ENCODE assay signal across 9 cellular contexts in the genomic region with DNA sequence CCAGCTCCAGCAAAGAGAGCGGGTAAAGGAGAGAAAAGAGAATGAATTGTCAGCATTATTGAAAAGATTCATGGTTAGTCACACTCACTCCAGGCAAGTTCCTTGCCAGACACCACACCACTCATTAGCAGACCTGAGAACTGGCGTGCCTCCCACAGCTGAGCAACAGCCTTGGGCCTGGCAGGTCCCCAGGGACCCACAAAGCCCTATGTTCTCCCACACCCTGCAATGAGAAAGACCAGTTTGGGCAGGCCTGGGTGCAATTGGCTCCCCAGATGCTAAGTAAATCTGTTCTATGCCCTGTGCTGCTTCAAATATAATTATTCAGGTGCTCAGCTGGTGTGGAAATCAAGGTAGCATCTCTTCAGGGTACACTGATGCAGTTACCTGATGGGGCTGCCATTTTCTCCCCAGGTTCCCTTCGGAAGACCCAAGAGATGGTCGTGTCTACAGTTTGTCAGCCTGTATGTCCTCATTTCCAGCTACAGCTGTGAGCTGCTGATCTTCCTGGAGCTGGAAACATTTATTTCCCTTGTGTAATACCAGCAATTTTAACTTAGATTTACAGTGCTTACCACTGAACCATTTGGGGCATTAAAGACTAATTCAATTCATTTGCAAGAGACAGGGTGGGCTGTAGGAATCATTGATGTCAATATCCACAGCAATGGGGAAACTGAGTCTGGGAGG.
DNase-seq lines count a peak whose midpoint lies in the region; ATAC-seq, FAIRE-seq and TF ChIP-seq lines count a peak whose summit lies in the region.
"Had no signal": no experiment of that assay in that cellular context is flagged by ENCODE, and none has a peak within 500 bp of the region (broad histone marks: within the 10 kb centered on the region; RNA-seq: fewer than 3 reads in every experiment).

No MANE protein-coding gene starts in this region.

- ATAC-seq in GM18499 (IDR thresholded peaks at IDR 0.05; ENCODE audit: insufficient read depth, unreplicated experiment) (peak; percentile 52), GM21529 (IDR thresholded peaks at IDR 0.05; ENCODE audit: unreplicated experiment) (peak; percentile 83)

- peak; percentile 86 for DNase-seq in NB4 (ENCODE audit: low read depth)
- peak; percentile 79 for DNase-seq in brain microvascular endothelial cell
- peak; percentile 88 for DNase-seq in retinal pigment epithelial cell (ENCODE audit: low read depth)
- DNase-seq in middle frontal gyrus (ENCODE audit: extremely low spot score, low spot score) = no peak
- no peak for DNase-seq in D721Med (ENCODE audit: insufficient read length, low spot score)
- no peak for DNase-seq in NK-92 (lab: John Stamatoyannopoulos, UW; ENCODE audit: unreplicated experiment)

- FAIRE-seq in D721Med (lab: Jason Lieb, UNC) = no peak

- H3K27ac ChIP-seq in brain microvascular endothelial cell = no peak overlapping the region

- TF ChIP-seq CTCF in NB4 (IDR thresholded peaks at IDR 0.05; ENCODE audit: low read depth, low read length) (no peak), brain microvascular endothelial cell (IDR thresholded peaks at IDR 0.05; ENCODE audit: low read depth, low read length, missing control alignments) (no peak), retinal pigment epithelial cell (conservative IDR thresholded peaks at IDR 0.05; ENCODE audit: low read depth, low read length) (no peak), D721Med (IDR thresholded peaks at IDR 0.05; ENCODE audit: insufficient read depth, missing control alignments) (no peak)

- H3K27me3 ChIP-seq in brain microvascular endothelial cell (replicated peaks) = no peaks in the 10 kb centered on the region

- in situ Hi-C loops in brain microvascular endothelial cell (cut with HindIII; ENCODE audit: low pct_ligation_motif_present, low sequenced_read_pairs) = no loop called here

- H3K36me3 ChIP-seq in brain microvascular endothelial cell (replicated peaks) = no peaks in the 10 kb centered on the region

- TF ChIP-seq POLR2A in NB4 (IDR thresholded peaks at IDR 0.05; ENCODE audit: extremely low read depth, insufficient read length) = no peak

- H3K4me3 ChIP-seq in NB4 (ENCODE audit: low read depth, low read length) = no peak overlapping the region
- no peak overlapping the region for H3K4me3 ChIP-seq in brain microvascular endothelial cell (ENCODE audit: low read depth, low read length)
- H3K4me3 ChIP-seq in retinal pigment epithelial cell (ENCODE audit: low read length) = no peak overlapping the region
- H3K4me3 ChIP-seq: lung had no signal

Comparison
In these comparisons a context has a peak if more than half of its experiments do, and no peak if none do; other contexts are left out.
1. DNase-seq: peak in NB4 (single experiment), brain microvascular endothelial cell (single experiment) and retinal pigment epithelial cell (single experiment); none in middle frontal gyrus (single experiment), D721Med (single experiment) and NK-92 (single experiment).